1 cellular context compared by ENCODE assay signal in the genomic region with DNA sequence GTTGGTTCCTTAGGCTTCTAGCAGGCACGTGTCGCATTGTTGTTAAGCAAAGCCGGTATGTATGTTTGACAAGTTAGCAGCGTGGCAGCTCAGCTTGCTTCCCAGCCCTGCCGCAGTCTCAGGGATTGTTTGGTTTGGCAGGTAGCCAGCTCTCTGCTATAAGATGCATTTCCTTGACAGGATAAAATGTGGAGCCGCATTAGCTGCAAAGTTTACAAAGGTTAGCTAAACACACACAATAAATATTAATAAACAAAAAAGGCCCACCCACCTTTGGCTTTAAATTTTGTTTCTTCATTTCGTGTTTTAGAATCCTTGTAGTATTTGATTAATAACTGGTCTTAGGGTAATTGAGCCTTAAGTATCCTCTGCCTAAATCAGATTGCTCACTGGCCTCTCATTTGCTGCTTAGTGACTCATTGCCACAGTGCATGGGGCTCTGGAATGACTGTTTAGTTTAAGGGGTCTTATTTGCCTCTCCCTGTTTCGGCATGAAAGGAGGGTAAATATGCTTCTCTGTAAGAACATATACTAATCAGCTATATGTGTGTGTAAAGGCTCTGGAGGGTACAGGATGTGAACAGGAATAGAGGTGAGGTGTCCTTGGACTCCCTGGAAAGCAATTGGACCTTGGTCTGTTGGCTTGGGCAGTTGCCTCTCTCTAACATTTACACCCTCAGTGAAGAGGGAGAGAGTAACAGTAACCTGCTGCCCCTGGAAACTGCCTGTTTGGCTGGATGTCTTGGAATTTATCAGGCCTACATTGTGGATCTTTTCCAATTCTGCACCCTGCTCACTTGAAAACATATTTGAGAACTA.
TF ChIP-seq lines count a peak whose summit lies in the region.

No MANE protein-coding gene starts in this region.

TF ChIP-seq in HepG2, 621 proteins besides CTCF, POLR2A, EP300 and RAD21 (continued from another document and continues in another):
- TF ChIP-seq KLF12 (CRISPR knock-in tag; IDR thresholded peaks at IDR 0.05; ENCODE audit: borderline replicate concordance) (0 out of 2 replicates have a peak, but pooled peaks have one; percentile 53), SAP130 (CRISPR knock-in tag; IDR thresholded peaks at IDR 0.05; ENCODE audit: low read depth) (peak; percentile 83), RCOR2 (CRISPR knock-in tag; IDR thresholded peaks at IDR 0.05) (peak; percentile 82), JUND (CRISPR knock-in tag; IDR thresholded peaks at IDR 0.05) (peak; percentile 84), RFX3 (CRISPR knock-in tag; IDR thresholded peaks at IDR 0.05) (0 out of 2 replicates have a peak, but pooled peaks have one; percentile 34), IRX3 (CRISPR knock-in tag; IDR thresholded peaks at IDR 0.05; ENCODE audit: borderline replicate concordance, low read depth) (no peak; the same call in none of the 2 replicates), HMG20A (CRISPR knock-in tag; IDR thresholded peaks at IDR 0.05; ENCODE audit: borderline replicate concordance) (peak; percentile 97), SIX1 (CRISPR knock-in tag; IDR thresholded peaks at IDR 0.05; ENCODE audit: borderline replicate concordance) (peak; percentile 75; the same call in 1 of the 2 replicates), ZFP41 (CRISPR knock-in tag; IDR thresholded peaks at IDR 0.05; ENCODE audit: borderline replicate concordance) (no peak), RARA (CRISPR knock-in tag; IDR thresholded peaks at IDR 0.05) (peak; percentile 95), ZBTB7B (CRISPR knock-in tag; IDR thresholded peaks at IDR 0.05) (peak; percentile 98), ETV6 (CRISPR knock-in tag; conservative IDR thresholded peaks at IDR 0.05) (0 out of 2 replicates have a peak, but pooled peaks have one; percentile 58), ZNF839 (CRISPR knock-in tag; IDR thresholded peaks at IDR 0.05; ENCODE audit: borderline replicate concordance) (no peak), PHF21A (CRISPR knock-in tag; IDR thresholded peaks at IDR 0.05) (peak; percentile 94), NPAS2 (CRISPR knock-in tag; IDR thresholded peaks at IDR 0.05; ENCODE audit: borderline replicate concordance) (no peak), NONO (IDR thresholded peaks at IDR 0.05) (no peak), NONO (CRISPR knock-in tag; conservative IDR thresholded peaks at IDR 0.05) (peak; percentile 81), ZNF207 (IDR thresholded peaks at IDR 0.05; ENCODE audit: borderline replicate concordance) (no peak), JARID2 (CRISPR knock-in tag; IDR thresholded peaks at IDR 0.05; ENCODE audit: insufficient replicate concordance) (peak; percentile 35), ZNF746 (CRISPR knock-in tag; IDR thresholded peaks at IDR 0.05) (peak; percentile 28; the same call in 1 of the 2 replicates), CHD2 (IDR thresholded peaks at IDR 0.05; ENCODE audit: low read depth, low read length) (no peak), MXI1 (IDR thresholded peaks at IDR 0.05; ENCODE audit: borderline replicate concordance, low read depth, low read length) (peak; percentile 93; the same call in 2 of the 3 replicates), RXRA (CRISPR knock-in tag; IDR thresholded peaks at IDR 0.05) (peak; percentile 38; the same call in 1 of the 2 replicates), TBX3 (IDR thresholded peaks at IDR 0.05; ENCODE audit: borderline replicate concordance) (peak; percentile 86; the same call in 1 of the 2 replicates), XBP1 (CRISPR knock-in tag; IDR thresholded peaks at IDR 0.05) (0 out of 2 replicates have a peak, but pooled peaks have one; percentile 80), ZBTB42 (CRISPR knock-in tag; IDR thresholded peaks at IDR 0.05) (no peak), SALL2 (CRISPR knock-in tag; IDR thresholded peaks at IDR 0.05) (peak; percentile 53; the same call in 1 of the 2 replicates), RBAK (CRISPR knock-in tag; IDR thresholded peaks at IDR 0.05) (no peak), ZNF7 (CRISPR knock-in tag; IDR thresholded peaks at IDR 0.05) (no peak), XRCC5 (optimal IDR thresholded peaks at IDR 0.05; ENCODE audit: low read length) (peak; percentile 16), MEIS1 (CRISPR knock-in tag; IDR thresholded peaks at IDR 0.05; ENCODE audit: borderline replicate concordance) (peak; percentile 68; the same call in 1 of the 2 replicates), SIN3B (IDR thresholded peaks at IDR 0.05; ENCODE audit: low read length) (no peak), SOX13 (IDR thresholded peaks at IDR 0.05) (no peak), SOX13 (CRISPR knock-in tag; conservative IDR thresholded peaks at IDR 0.05 in 1 of 2, IDR thresholded peaks at IDR 0.05 in 1 of 2) (peak in 1 of 2 experiments; percentile 84; a peak in 2 of 4 replicates), ZFY (CRISPR knock-in tag; IDR thresholded peaks at IDR 0.05) (0 out of 2 replicates have a peak, but pooled peaks have one; percentile 32), FOXC1 (CRISPR knock-in tag; IDR thresholded peaks at IDR 0.05; ENCODE audit: borderline replicate concordance) (no peak), RXRB (CRISPR knock-in tag; IDR thresholded peaks at IDR 0.05; ENCODE audit: borderline replicate concordance) (peak; percentile 93)
- TF ChIP-seq, protein P1, sequence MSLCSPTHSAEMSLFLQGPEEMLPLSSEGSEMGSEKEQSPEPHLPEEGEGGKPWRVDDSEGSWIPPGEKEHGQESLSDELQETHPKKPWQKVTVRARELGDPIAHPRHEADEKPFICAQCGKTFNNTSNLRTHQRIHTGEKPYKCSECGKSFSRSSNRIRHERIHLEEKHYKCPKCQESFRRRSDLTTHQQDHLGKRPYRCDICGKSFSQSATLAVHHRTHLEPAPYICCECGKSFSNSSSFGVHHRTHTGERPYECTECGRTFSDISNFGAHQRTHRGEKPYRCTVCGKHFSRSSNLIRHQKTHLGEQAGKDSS (CRISPR knock-in tag; IDR thresholded peaks at IDR 0.05; ENCODE audit: borderline replicate concordance, low read depth), result peak; percentile 46; the same call in 1 of the 2 replicates
- TF ChIP-seq, protein P2, sequence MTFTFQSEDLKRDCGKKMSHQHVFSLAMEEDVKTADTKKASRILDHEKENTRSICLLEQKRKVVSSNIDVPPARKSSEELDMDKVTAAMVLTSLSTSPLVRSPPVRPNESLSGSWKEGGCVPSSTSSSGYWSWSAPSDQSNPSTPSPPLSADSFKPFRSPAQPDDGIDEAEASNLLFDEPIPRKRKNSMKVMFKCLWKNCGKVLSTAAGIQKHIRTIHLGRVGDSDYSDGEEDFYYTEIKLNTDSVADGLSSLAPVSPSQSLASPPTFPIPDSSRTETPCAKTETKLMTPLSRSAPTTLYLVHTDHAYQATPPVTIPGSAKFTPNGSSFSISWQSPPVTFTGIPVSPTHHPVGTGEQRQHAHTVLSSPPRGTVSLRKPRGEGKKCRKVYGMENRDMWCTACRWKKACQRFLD (CRISPR knock-in tag; IDR thresholded peaks at IDR 0.05; ENCODE audit: borderline replicate concordance), result no peak
- TF ChIP-seq, protein P3, sequence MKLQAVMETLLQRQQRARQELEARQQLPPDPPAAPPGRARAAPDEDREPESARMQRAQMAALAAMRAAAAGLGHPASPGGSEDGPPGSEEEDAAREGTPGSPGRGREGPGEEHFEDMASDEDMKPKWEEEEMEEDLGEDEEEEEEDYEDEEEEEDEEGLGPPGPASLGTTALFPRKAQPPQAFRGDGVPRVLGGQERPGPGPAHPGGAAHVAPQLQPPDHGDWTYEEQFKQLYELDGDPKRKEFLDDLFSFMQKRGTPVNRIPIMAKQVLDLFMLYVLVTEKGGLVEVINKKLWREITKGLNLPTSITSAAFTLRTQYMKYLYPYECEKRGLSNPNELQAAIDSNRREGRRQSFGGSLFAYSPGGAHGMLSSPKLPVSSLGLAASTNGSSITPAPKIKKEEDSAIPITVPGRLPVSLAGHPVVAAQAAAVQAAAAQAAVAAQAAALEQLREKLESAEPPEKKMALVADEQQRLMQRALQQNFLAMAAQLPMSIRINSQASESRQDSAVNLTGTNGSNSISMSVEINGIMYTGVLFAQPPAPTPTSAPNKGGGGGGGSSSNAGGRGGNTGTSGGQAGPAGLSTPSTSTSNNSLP (IDR thresholded peaks at IDR 0.05; ENCODE audit: low read depth, low read length), result peak; percentile 65
- TF ChIP-seq, protein P4, sequence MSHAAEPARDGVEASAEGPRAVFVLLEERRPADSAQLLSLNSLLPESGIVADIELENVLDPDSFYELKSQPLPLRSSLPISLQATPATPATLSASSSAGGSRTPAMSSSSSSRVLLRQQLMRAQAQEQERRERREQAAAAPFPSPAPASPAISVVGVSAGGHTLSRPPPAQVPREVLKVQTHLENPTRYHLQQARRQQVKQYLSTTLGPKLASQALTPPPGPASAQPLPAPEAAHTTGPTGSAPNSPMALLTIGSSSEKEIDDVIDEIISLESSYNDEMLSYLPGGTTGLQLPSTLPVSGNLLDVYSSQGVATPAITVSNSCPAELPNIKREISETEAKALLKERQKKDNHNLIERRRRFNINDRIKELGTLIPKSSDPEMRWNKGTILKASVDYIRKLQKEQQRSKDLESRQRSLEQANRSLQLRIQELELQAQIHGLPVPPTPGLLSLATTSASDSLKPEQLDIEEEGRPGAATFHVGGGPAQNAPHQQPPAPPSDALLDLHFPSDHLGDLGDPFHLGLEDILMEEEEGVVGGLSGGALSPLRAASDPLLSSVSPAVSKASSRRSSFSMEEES (CRISPR knock-in tag; IDR thresholded peaks at IDR 0.05), result peak; percentile 64; the same call in 1 of the 2 replicates
- TF ChIP-seq, protein P5, sequence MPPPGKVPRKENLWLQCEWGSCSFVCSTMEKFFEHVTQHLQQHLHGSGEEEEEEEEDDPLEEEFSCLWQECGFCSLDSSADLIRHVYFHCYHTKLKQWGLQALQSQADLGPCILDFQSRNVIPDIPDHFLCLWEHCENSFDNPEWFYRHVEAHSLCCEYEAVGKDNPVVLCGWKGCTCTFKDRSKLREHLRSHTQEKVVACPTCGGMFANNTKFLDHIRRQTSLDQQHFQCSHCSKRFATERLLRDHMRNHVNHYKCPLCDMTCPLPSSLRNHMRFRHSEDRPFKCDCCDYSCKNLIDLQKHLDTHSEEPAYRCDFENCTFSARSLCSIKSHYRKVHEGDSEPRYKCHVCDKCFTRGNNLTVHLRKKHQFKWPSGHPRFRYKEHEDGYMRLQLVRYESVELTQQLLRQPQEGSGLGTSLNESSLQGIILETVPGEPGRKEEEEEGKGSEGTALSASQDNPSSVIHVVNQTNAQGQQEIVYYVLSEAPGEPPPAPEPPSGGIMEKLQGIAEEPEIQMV (CRISPR knock-in tag; IDR thresholded peaks at IDR 0.05; ENCODE audit: low read depth), result peak; percentile 74; the same call in 1 of the 2 replicates
- TF ChIP-seq, protein P6, sequence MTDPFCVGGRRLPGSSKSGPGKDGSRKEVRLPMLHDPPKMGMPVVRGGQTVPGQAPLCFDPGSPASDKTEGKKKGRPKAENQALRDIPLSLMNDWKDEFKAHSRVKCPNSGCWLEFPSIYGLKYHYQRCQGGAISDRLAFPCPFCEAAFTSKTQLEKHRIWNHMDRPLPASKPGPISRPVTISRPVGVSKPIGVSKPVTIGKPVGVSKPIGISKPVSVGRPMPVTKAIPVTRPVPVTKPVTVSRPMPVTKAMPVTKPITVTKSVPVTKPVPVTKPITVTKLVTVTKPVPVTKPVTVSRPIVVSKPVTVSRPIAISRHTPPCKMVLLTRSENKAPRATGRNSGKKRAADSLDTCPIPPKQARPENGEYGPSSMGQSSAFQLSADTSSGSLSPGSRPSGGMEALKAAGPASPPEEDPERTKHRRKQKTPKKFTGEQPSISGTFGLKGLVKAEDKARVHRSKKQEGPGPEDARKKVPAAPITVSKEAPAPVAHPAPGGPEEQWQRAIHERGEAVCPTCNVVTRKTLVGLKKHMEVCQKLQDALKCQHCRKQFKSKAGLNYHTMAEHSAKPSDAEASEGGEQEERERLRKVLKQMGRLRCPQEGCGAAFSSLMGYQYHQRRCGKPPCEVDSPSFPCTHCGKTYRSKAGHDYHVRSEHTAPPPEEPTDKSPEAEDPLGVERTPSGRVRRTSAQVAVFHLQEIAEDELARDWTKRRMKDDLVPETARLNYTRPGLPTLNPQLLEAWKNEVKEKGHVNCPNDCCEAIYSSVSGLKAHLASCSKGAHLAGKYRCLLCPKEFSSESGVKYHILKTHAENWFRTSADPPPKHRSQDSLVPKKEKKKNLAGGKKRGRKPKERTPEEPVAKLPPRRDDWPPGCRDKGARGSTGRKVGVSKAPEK (CRISPR knock-in tag; IDR thresholded peaks at IDR 0.05; ENCODE audit: borderline replicate concordance), result no peak
- TF ChIP-seq, protein P7, sequence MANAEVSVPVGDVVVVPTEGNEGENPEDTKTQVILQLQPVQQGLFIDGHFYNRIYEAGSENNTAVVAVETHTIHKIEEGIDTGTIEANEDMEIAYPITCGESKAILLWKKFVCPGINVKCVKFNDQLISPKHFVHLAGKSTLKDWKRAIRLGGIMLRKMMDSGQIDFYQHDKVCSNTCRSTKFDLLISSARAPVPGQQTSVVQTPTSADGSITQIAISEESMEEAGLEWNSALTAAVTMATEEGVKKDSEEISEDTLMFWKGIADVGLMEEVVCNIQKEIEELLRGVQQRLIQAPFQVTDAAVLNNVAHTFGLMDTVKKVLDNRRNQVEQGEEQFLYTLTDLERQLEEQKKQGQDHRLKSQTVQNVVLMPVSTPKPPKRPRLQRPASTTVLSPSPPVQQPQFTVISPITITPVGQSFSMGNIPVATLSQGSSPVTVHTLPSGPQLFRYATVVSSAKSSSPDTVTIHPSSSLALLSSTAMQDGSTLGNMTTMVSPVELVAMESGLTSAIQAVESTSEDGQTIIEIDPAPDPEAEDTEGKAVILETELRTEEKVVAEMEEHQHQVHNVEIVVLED (CRISPR knock-in tag; IDR thresholded peaks at IDR 0.05; ENCODE audit: borderline replicate concordance), result peak; percentile 40; the same call in 1 of the 2 replicates
- TF ChIP-seq, protein P8, sequence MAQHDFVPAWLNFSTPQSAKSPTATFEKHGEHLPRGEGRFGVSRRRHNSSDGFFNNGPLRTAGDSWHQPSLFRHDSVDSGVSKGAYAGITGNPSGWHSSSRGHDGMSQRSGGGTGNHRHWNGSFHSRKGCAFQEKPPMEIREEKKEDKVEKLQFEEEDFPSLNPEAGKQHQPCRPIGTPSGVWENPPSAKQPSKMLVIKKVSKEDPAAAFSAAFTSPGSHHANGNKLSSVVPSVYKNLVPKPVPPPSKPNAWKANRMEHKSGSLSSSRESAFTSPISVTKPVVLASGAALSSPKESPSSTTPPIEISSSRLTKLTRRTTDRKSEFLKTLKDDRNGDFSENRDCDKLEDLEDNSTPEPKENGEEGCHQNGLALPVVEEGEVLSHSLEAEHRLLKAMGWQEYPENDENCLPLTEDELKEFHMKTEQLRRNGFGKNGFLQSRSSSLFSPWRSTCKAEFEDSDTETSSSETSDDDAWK (CRISPR knock-in tag; IDR thresholded peaks at IDR 0.05), result no peak
- TF ChIP-seq, protein P9, sequence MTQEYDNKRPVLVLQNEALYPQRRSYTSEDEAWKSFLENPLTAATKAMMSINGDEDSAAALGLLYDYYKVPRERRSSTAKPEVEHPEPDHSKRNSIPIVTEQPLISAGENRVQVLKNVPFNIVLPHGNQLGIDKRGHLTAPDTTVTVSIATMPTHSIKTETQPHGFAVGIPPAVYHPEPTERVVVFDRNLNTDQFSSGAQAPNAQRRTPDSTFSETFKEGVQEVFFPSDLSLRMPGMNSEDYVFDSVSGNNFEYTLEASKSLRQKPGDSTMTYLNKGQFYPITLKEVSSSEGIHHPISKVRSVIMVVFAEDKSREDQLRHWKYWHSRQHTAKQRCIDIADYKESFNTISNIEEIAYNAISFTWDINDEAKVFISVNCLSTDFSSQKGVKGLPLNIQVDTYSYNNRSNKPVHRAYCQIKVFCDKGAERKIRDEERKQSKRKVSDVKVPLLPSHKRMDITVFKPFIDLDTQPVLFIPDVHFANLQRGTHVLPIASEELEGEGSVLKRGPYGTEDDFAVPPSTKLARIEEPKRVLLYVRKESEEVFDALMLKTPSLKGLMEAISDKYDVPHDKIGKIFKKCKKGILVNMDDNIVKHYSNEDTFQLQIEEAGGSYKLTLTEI (CRISPR knock-in tag; conservative IDR thresholded peaks at IDR 0.05), result no peak
